Comparison of ENCODE assay signal across 35 cellular contexts in the genomic region with DNA sequence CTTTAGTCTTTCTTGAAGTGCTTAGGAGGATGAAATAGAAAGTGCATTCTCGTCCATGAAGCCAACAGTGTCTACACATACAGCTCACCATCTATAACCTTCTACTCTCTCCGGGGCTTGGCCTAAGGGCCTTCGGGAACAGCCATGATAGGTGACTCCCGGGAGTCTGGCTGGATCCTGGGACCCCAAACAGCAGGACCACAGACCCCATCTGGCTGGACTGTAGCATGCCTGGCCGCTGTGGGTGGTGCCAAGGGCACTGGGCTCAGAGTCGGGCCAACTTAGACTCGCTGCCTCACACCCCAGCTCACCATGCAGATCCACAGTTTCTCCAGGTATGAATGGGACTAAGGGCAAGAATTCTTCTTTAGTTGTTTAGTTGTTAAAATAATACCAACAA. TPM values are rescaled to one million over a fixed set of nuclear protein-coding genes. Genes with fewer than 3 reads are reported as not detected.
"Had no signal": no experiment of that assay in that cellular context is flagged by ENCODE, and none has a peak within 500 bp of the region (broad histone marks: within the 10 kb centered on the region; RNA-seq: fewer than 3 reads in every experiment).

No MANE protein-coding gene starts in this region.

- H3K36me3 ChIP-seq: adrenal gland, ascending aorta, brain microvascular endothelial cell, breast epithelium, cardiac muscle cell had no signal

- ATAC-seq: activated naive CD4-positive, alpha-beta T cell treated with anti-CD3 and anti-CD28 coated beads, Interleukin-2, amount 50 U/mL, for 72 hours; activated naive CD8-positive, alpha-beta T cell treated with anti-CD3 and anti-CD28 coated beads, Interleukin-2, amount 50 U/mL, for 24 hours; activated T-cell treated with anti-CD3 and anti-CD28 coated beads, Interleukin-2, amount 50 U/mL, for 4 hours; activated T-cell treated with anti-CD3 and anti-CD28 coated beads, Interleukin-2, amount 50 U/mL, for 72 hours; activated T-helper 17 cell treated with anti-CD3 and anti-CD28 coated beads, Interleukin-2, amount 50 U/mL, for 72 hours; body of pancreas had no signal

- H3K4me1 ChIP-seq: adrenal gland, ascending aorta, body of pancreas, breast epithelium had no signal

- H3K4me3 ChIP-seq: adrenal gland, ascending aorta, body of pancreas, breast epithelium, cardiac muscle cell had no signal

- DNase-seq: activated effector memory CD4-positive, alpha-beta T cell treated with anti-CD3 and anti-CD28 coated beads, Interleukin-2, amount 50 U/mL, for 16 hours; activated effector memory CD4-positive, alpha-beta T cell treated with Interleukin-2 at 50 U/mL for 16 hours; activated gamma-delta T cell; activated gamma-delta T cell treated with Interleukin-2 at 50 U/mL for 16 hours; activated naive CD4-positive, alpha-beta T cell; activated naive CD4-positive, alpha-beta T cell treated with anti-CD3 and anti-CD28 coated beads for 36 hours; activated naive CD4-positive, alpha-beta T cell treated with anti-CD3 and anti-CD28 coated beads, Interleukin-2, amount 10 ng/mL, durations not matched to agents 7 days and 5 days; activated naive CD4-positive, alpha-beta T cell treated with anti-CD3 and anti-CD28 coated beads, Interleukin-2, amount 50 U/mL, for 16 hours; activated naive CD4-positive, alpha-beta T cell treated with Interleukin-2 at 50 U/mL for 16 hours; activated naive CD8-positive, alpha-beta T cell treated with anti-CD3 and anti-CD28 coated beads for 36 hours; activated naive CD8-positive, alpha-beta T cell treated with anti-CD3 and anti-CD28 coated beads, Interleukin-2, amount 10 ng/mL, durations not matched to agents 7 days and 5 days; activated naive CD8-positive, alpha-beta T cell treated with anti-CD3 and anti-CD28 coated beads, Interleukin-2, amount 50 U/mL, for 24 hours; activated T-cell treated with anti-CD3 and anti-CD28 coated beads, Interleukin-2, amount 50 U/mL, for 1 hour; activated T-cell treated with anti-CD3 and anti-CD28 coated beads, Interleukin-2, amount 50 U/mL, for 24 hours; activated T-cell treated with anti-CD3 and anti-CD28 coated beads, Interleukin-2, amount 50 U/mL, for 4 hours; activated T-cell treated with anti-CD3 and anti-CD28 coated beads, Interleukin-2, amount 50 U/mL, for 48 hours; activated T-cell treated with anti-CD3 and anti-CD28 coated beads, Interleukin-2, amount 50 U/mL, for 72 hours; adrenal gland; amniotic stem cell; amygdala; anterior cingulate cortex; aorta; body of pancreas; brain microvascular endothelial cell; caudate nucleus; central memory CD4-positive, alpha-beta T cell; cerebellar nuclear complex had no signal

- H3K9me3 ChIP-seq: adrenal gland, ascending aorta, body of pancreas, breast epithelium had no signal

- H3K27ac ChIP-seq: adrenal gland, ascending aorta, body of pancreas, brain microvascular endothelial cell, breast epithelium, cardiac muscle cell had no signal

- H3K27me3 ChIP-seq: adrenal gland, ascending aorta, body of pancreas, brain microvascular endothelial cell, cardiac muscle cell had no signal

RNA-seq across cellular contexts. Expression of gene GABBR2, which starts 16.3 kb away (rescaled TPM):
- total RNA-seq: activated naive CD4-positive, alpha-beta T cell treated with anti-CD3 and anti-CD28 coated beads for 36 hours; activated naive CD4-positive, alpha-beta T cell treated with anti-CD3 and anti-CD28 coated beads, Interleukin-2, amount 50 U/mL, for 72 hours; activated naive CD8-positive, alpha-beta T cell treated with anti-CD3 and anti-CD28 coated beads for 36 hours; activated naive CD8-positive, alpha-beta T cell treated with anti-CD3 and anti-CD28 coated beads, Interleukin-2, amount 10 ng/mL, durations not matched to agents 7 days and 5 days; activated T-cell treated with anti-CD3 and anti-CD28 coated beads, Interleukin-2, amount 50 U/mL, for 4 hours; activated T-cell treated with anti-CD3 and anti-CD28 coated beads, Interleukin-2, amount 50 U/mL, for 72 hours; activated T-helper 1 cell treated with anti-CD3 and anti-CD28 coated beads, Interleukin-12 subunit alpha, Interleukin-12 subunit beta, Interleukin-2, Interleukin-4 antibody, amounts not matched to agents 30 ng/mL and 10 ng/mL and 1 ng/mL, durations not matched to agents 14 hours and 24 hours and 36 hours; activated T-helper 17 cell treated with anti-CD3 and anti-CD28 coated beads, Interleukin-2, amount 50 U/mL, for 72 hours; activated T-helper 2 cell treated with anti-CD3 and anti-CD28 coated beads, Interferon-gamma antibody, Interleukin-2, Interleukin-4, amounts not matched to agents 10 μg/mL and 5 μg/mL and 100 μg/mL, durations not matched to agents 14 hours and 24 hours and 36 hours; ascending aorta; body of pancreas; breast epithelium; bronchial epithelial cell had no signal
- polyA plus RNA-seq: aorta, cardiac muscle cell had no signal
